24 cellular contexts compared by ENCODE assay signal in the genomic region with DNA sequence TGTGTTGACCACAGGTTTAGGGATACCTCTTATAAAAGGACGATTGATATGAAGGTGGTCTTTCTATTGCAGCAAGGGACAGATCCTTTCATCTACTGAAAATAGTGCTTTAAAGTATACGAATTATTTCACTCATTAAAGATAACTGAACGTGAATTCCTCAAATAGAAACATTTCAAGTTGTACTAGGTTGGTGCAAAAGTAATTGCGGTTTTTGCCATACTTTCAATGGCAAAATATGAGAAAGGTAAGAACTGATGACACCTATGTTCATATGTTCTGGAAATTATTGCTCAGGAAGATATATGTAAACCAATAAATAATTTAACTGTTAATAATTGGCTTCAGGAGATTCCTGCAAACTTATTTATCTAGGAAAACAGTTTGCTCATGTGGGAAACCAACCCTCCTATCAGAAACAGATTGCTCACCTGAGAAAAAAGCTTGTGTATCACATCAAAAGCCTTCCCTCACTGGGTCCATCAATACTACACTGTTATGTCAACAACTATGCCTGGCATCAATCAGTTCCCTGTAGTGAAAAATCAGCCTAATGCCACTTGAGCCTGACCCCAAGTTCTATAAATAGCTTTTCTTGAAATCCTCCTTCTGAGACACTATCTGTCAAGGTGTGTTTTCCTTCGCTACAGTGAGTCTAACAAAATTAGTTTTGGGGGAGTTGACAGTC.
A peak's percentile ranks its signal among the peaks of the same experiment; 100 is the strongest.
DNase-seq lines count a peak whose midpoint lies in the region; ATAC-seq and TF ChIP-seq lines count a peak whose summit lies in the region.
"Had no signal": no experiment of that assay in that cellular context is flagged by ENCODE, and none has a peak within 500 bp of the region (broad histone marks: within the 10 kb centered on the region; RNA-seq: fewer than 3 reads in every experiment).

No MANE protein-coding gene starts in this region.

- CTCF ChIA-PET in HEK293T (lab: Yijun Ruan, JAX): no interaction called here
- CTCF ChIA-PET in CD8-positive, alpha-beta memory T cell (lab: Charles Lee): no interaction called here

- peaks cover 9 to 39% of the 10 kb centered on the region in 2 donors for H3K27me3 Mint-ChIP-seq in CD8-positive, alpha-beta memory T cell

- TF ChIP-seq CTCF in cardiac muscle cell (IDR thresholded peaks at IDR 0.05; ENCODE audit: low read depth, low read length) (no peak), right atrium auricular region (IDR thresholded peaks at IDR 0.05) (no peak), parathyroid adenoma (IDR thresholded peaks at IDR 0.05) (no peak)

- no peak overlapping the region for H3K27ac Mint-ChIP-seq in CD8-positive, alpha-beta memory T cell
- H3K27ac Mint-ChIP-seq: B cell; CD4-positive, alpha-beta T cell; CD8-positive, alpha-beta T cell had no signal

- no peaks in the 10 kb centered on the region for H3K4me1 Mint-ChIP-seq in CD8-positive, alpha-beta memory T cell
- H3K4me1 Mint-ChIP-seq: B cell had no signal

- H3K4me1 ChIP-seq in cardiac muscle cell (ENCODE audit: low read depth) (peaks cover 12% of the 10 kb centered on the region), right atrium auricular region (no peaks in the 10 kb centered on the region), parathyroid adenoma (peaks cover 46% of the 10 kb centered on the region)
- H3K4me1 ChIP-seq in CD8-positive, alpha-beta memory T cell (ENCODE audit: insufficient read depth, low read length): no peaks in the 10 kb centered on the region
- H3K4me1 ChIP-seq: BLaER1 treated with 17β-estradiol and CSF1 and Interleukin-3, amounts not matched to agents 10 nM and 100 nM had no signal

- no peaks in the 10 kb centered on the region for H3K36me3 Mint-ChIP-seq in CD8-positive, alpha-beta memory T cell
- H3K36me3 Mint-ChIP-seq: CD8-positive, alpha-beta T cell had no signal

- peak overlapping the region; percentile 0 for H3K27ac ChIP-seq in cardiac muscle cell
- no peak overlapping the region for H3K27ac ChIP-seq in right atrium auricular region
- peak overlapping the region; percentile 96 for H3K27ac ChIP-seq in parathyroid adenoma
- no peak overlapping the region for H3K27ac ChIP-seq in CD8-positive, alpha-beta memory T cell (ENCODE audit: low read depth, low read length)
- H3K27ac ChIP-seq: 22Rv1; A549; BLaER1 treated with 17β-estradiol and CSF1 and Interleukin-3, amounts not matched to agents 10 nM and 100 nM; C4-2B had no signal

- no peak for ATAC-seq in HG03025 (IDR thresholded peaks at IDR 0.05; ENCODE audit: low FRiP score, unreplicated experiment)
- ATAC-seq: A549; CD8-positive, alpha-beta T cell; GM12878 had no signal

- no peaks in the 10 kb centered on the region for H3K9me3 Mint-ChIP-seq in CD8-positive, alpha-beta memory T cell
- H3K9me3 Mint-ChIP-seq: CD4-positive, alpha-beta T cell; CD8-positive, alpha-beta T cell had no signal

- no peaks in the 10 kb centered on the region for H3K79me2 ChIP-seq in parathyroid adenoma

- DNase-seq in cardiac muscle cell (ENCODE audit: low read depth in 1 of 2, low spot score in 1 of 2) (no peak), right atrium auricular region (ENCODE audit: low spot score) (no peak), HEK293T (ENCODE audit: extremely low spot score) (no peak), NCI-H2227 treated with DMSO at 0.1 percent for 48 hours (lab: John Stamatoyannopoulos, UW) (peak; percentile 54)
- no peak for DNase-seq in CD8-positive, alpha-beta memory T cell
- DNase-seq: AML-193; CD4-positive, alpha-beta T cell; CD8-positive, alpha-beta T cell; COR-L47; DMS 273 treated with DMSO at 0.1 percent for 48 hours; DMS153; DMS53; DMS79; DND-41; EL; GDM1 had no signal

- H3K27me3 ChIP-seq in cardiac muscle cell (no peaks in the 10 kb centered on the region), right atrium auricular region (no peaks in the 10 kb centered on the region), parathyroid adenoma (ENCODE audit: control insufficient read depth, insufficient read depth, low read length) (no peaks in the 10 kb centered on the region)
- no peaks in the 10 kb centered on the region for H3K27me3 ChIP-seq in CD8-positive, alpha-beta memory T cell (ENCODE audit: insufficient read depth, low read length, poor library complexity, severe bottlenecking)
- H3K27me3 ChIP-seq: BLaER1 treated with 17β-estradiol and CSF1 and Interleukin-3, amounts not matched to agents 10 nM and 100 nM had no signal

- H3K4me2 ChIP-seq in parathyroid adenoma (ENCODE audit: low read length): no peak overlapping the region
- H3K4me2 ChIP-seq: A549; BLaER1 treated with 17β-estradiol and CSF1 and Interleukin-3, amounts not matched to agents 10 nM and 100 nM had no signal

- H2AFZ ChIP-seq in parathyroid adenoma: peak overlapping the region; percentile 49

- no peak overlapping the region for H3K9ac ChIP-seq in parathyroid adenoma
- H3K9ac ChIP-seq: BLaER1 treated with 17β-estradiol and CSF1 and Interleukin-3, amounts not matched to agents 10 nM and 100 nM had no signal

- POLR2A ChIA-PET in HEK293T (lab: Yijun Ruan, JAX): no interaction called here
- POLR2A ChIA-PET in CD8-positive, alpha-beta memory T cell (lab: Charles Lee): no interaction called here

- H3K4me3 Mint-ChIP-seq in CD8-positive, alpha-beta memory T cell: no peak overlapping the region
- H3K4me3 Mint-ChIP-seq: B cell; CD4-positive, alpha-beta T cell; CD8-positive, alpha-beta T cell had no signal

- H3K36me3 ChIP-seq in cardiac muscle cell: no peaks in the 10 kb centered on the region
- no peaks in the 10 kb centered on the region for H3K36me3 ChIP-seq in right atrium auricular region
- no peaks in the 10 kb centered on the region for H3K36me3 ChIP-seq in parathyroid adenoma (ENCODE audit: control insufficient read depth, insufficient read depth, low read length)
- no peaks in the 10 kb centered on the region for H3K36me3 ChIP-seq in CD8-positive, alpha-beta memory T cell (ENCODE audit: insufficient read depth, low read length)
- H3K36me3 ChIP-seq: BLaER1 treated with 17β-estradiol and CSF1 and Interleukin-3, amounts not matched to agents 10 nM and 100 nM had no signal

- H3K4me3 ChIP-seq in cardiac muscle cell (no peak overlapping the region), right atrium auricular region (no peak overlapping the region), parathyroid adenoma (ENCODE audit: low read depth, low read length) (no peak overlapping the region)
- H3K4me3 ChIP-seq in CD8-positive, alpha-beta memory T cell (ENCODE audit: low read length): no peak overlapping the region
- H3K4me3 ChIP-seq: A549; BLaER1 treated with 17β-estradiol and CSF1 and Interleukin-3, amounts not matched to agents 10 nM and 100 nM; GM12878 had no signal

- no peaks in the 10 kb centered on the region for H3K9me3 ChIP-seq in cardiac muscle cell (ENCODE audit: low read depth)
- H3K9me3 ChIP-seq in right atrium auricular region: no peaks in the 10 kb centered on the region
- no peaks in the 10 kb centered on the region for H3K9me3 ChIP-seq in parathyroid adenoma (ENCODE audit: control insufficient read depth, low read length)
- no peaks in the 10 kb centered on the region for H3K9me3 ChIP-seq in CD8-positive, alpha-beta memory T cell (ENCODE audit: low read length)
- H3K9me3 ChIP-seq: A549 had no signal

TF ChIP-seq in HEK293T, 16 proteins besides CTCF, POLR2A, EP300 and RAD21:
- no peak for TF ChIP-seq FOXM1 (IDR thresholded peaks at IDR 0.05; ENCODE audit: borderline replicate concordance)
- peak; percentile 72; the same call in 1 of the 2 replicates for TF ChIP-seq ELF4 (IDR thresholded peaks at IDR 0.05)

Comparison
In these comparisons a context has a peak if more than half of its experiments do, and no peak if none do; other contexts are left out.
1. H3K27ac ChIP-seq: peak in cardiac muscle cell (single experiment) and parathyroid adenoma (single experiment); none in right atrium auricular region (0 of 2) and CD8-positive, alpha-beta memory T cell (single experiment).